In the genomic region with DNA sequence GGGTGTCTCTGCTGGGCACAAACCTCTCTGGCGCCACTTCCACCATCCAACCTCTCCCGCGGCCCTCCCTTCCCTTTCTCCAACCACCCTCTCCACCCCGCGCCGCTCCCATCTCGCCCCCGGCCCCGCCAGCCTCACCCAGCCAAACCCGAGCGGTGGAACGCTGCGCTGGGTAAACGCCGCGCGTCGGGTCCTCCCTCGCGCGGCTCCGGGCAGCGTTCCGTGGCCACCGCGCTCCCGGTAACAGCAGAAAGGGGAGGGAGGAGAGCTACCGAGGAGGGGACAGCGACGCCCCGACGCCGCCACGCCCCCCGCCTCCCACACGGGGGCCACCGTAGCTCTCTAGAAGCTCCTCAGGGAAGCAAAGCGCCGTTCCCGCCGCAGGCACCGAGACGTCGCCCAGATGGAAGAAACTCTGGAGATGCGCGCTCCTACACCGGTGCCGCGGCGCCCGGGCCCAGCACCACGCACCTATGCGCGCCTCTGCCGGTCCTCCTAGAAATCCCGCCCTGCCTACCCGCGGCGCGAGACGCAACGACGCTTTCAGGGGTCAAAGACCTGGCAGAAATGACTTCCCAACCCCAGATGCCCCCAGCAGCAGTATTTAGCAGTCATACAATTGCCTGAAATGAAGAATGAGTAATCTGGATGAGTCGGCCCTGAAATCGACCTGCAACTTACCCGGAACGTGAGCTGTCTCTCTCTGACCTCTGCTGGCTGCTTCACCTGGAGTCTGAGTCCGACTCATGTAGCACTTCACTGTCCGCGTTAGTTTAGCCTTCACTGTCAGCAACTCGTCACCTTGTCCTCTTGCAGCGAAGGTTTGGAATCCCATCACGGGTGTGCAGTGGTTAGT, we compare ENCODE assay signal across 8 cellular contexts. TPM values are rescaled to one million over a fixed set of nuclear protein-coding genes. Genes with fewer than 3 reads are reported as not detected.
A peak's percentile ranks its signal among the peaks of the same experiment; 100 is the strongest.
DNase-seq lines count a peak whose midpoint lies in the region; ATAC-seq and TF ChIP-seq lines count a peak whose summit lies in the region.

A gene with protein sequence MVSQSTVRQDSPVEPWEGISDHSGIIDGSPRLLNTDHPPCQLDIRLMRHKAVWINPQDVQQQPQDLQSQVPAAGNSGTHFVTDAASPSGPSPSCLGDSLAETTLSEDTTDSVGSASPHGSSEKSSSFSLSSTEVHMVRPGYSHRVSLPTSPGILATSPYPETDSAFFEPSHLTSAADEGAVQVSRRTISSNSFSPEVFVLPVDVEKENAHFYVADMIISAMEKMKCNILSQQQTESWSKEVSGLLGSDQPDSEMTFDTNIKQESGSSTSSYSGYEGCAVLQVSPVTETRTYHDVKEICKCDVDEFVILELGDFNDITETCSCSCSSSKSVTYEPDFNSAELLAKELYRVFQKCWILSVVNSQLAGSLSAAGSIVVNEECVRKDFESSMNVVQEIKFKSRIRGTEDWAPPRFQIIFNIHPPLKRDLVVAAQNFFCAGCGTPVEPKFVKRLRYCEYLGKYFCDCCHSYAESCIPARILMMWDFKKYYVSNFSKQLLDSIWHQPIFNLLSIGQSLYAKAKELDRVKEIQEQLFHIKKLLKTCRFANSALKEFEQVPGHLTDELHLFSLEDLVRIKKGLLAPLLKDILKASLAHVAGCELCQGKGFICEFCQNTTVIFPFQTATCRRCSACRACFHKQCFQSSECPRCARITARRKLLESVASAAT (minus strand): TSS at position 257 of the 856 bp plus-strand sequence. CDS start 14,777 bp downstream, outside the sequence.

- TSS peak; percentile 74 for BruUV-seq in mammary epithelial cell (replicated peaks; lab: Mats Ljungman, UMichigan)

- DNase-seq in GM12864 (ENCODE audit: low read depth) = no peak
- DNase-seq in RWPE1 (ENCODE audit: low spot score) = peak; percentile 75
- peak; percentile 85 for DNase-seq in mammary epithelial cell
- peak; percentile 6 for DNase-seq in stimulated activated CD4-positive, alpha-beta T cell treated with anti-CD3 and anti-CD28 coated beads, Interleukin-2, amount 100 ng/mL, for 4 hours (ENCODE audit: low read depth)
- no peak for DNase-seq in HuH-7 (ENCODE audit: low spot score)
- DNase-seq in effector CD8-positive, alpha-beta T cell (lab: John Stamatoyannopoulos, UW) = no peak

- POLR2A ChIA-PET in RWPE1 (lab: Yijun Ruan, JAX; ENCODE audit: low non-redundant PET) = no interaction called here

- peak within 1 kb of the TSS; percentile 57 for H3K4me3 ChIP-seq in GM12864 (ENCODE audit: low read depth, low read length)
- H3K4me3 ChIP-seq in mammary epithelial cell (replicated peaks in 1 of 3; ENCODE audit: insufficient read depth in 1 of 3, low read depth in 2 of 3, low read length in 3 of 3) = peak within 1 kb of the TSS; percentile 38 to 55 (median 45)

- peak within 1 kb of the TSS; percentile 81 for H3K4me2 ChIP-seq in mammary epithelial cell (ENCODE audit: insufficient read depth, low read depth, low read length)

- H2AFZ ChIP-seq in mammary epithelial cell (ENCODE audit: low read depth, low read length) = peak within 1 kb of the TSS; percentile 85

- CTCF ChIA-PET in RWPE1 (lab: Yijun Ruan, JAX) = interaction anchor here (0.6 to 1.0 kb wide), 3 partner anchors 9 to 17 kb away, joined by 3 read pairs; no protein-coding TSS in a partner anchor
- CTCF ChIA-PET in mammary epithelial cell (lab: Charles Lee; ENCODE audit: low non-redundant PET) = interaction anchor here (0.7 kb wide), 1 partner anchor 599 kb away, joined by 4 read pairs; no protein-coding TSS in a partner anchor

- H3K36me3 ChIP-seq in mammary epithelial cell (ENCODE audit: insufficient read depth, low read length) = no peaks in the 10 kb centered on the region

- H3K27ac ChIP-seq in RWPE1 (no peak within 1 kb of the TSS), mammary epithelial cell (ENCODE audit: insufficient read depth, low read depth, low read length) (no peak within 1 kb of the TSS), layer of hippocampus (ENCODE audit: low read depth, low read length) (peak within 1 kb of the TSS; percentile 28)

- no peaks in the 10 kb centered on the region for H3K9me3 ChIP-seq in mammary epithelial cell (replicated peaks; ENCODE audit: insufficient read depth, low read length)

- ATAC-seq in HG02798 (IDR thresholded peaks at IDR 0.05; ENCODE audit: poor library complexity, unreplicated experiment) = peak; percentile 33

- intact Hi-C loops in mammary epithelial cell (cut with micrococcal nuclease) = loop anchor here (1.0 to 10.0 kb wide), 4 partner anchors 33 to 512 kb away; no protein-coding TSS in a partner anchor

- peaks cover 36% of the 10 kb centered on the region for H3K4me1 ChIP-seq in mammary epithelial cell (ENCODE audit: insufficient read depth, low read length)

- no peaks in the 10 kb centered on the region for H3K27me3 ChIP-seq in mammary epithelial cell (ENCODE audit: insufficient read depth, low read length)
- peaks cover 2% of the 10 kb centered on the region for H3K27me3 ChIP-seq in layer of hippocampus (ENCODE audit: control insufficient read depth, insufficient read depth, low read length)

- peak within 1 kb of the TSS; percentile 9 for H3K9ac ChIP-seq in mammary epithelial cell (ENCODE audit: insufficient read depth, low read length)

- dilution Hi-C loops in mammary epithelial cell (cut with HindIII; ENCODE audit: low sequenced_read_pairs) = no loop called here

- no peaks in the 10 kb centered on the region for H3K79me2 ChIP-seq in mammary epithelial cell (ENCODE audit: insufficient read depth, low read length)

- no peak for TF ChIP-seq CTCF in GM12864 (IDR thresholded peaks at IDR 0.05; ENCODE audit: low read depth, low read length, missing control alignments)
- no peak for TF ChIP-seq CTCF in RWPE1 (conservative IDR thresholded peaks at IDR 0.05; ENCODE audit: low read depth)
- TF ChIP-seq CTCF in mammary epithelial cell (conservative IDR thresholded peaks at IDR 0.05 in 1 of 2, IDR thresholded peaks at IDR 0.05 in 1 of 2; ENCODE audit: extremely low read depth in 1 of 2, insufficient read depth in 1 of 2, low read depth in 1 of 2, low read length in 2 of 2) = peak in 1 of 2 donors; percentile 40

- 3% methylated on average over 10 of the region's 73 CpGs for WGBS in mammary epithelial cell (ENCODE audit: low coverage, missing lambda C conversion rate)

- in situ Hi-C loops in mammary epithelial cell (cut with MboI; ENCODE audit: low sequenced_read_pairs in 2 of 2) = no loop called here

- no peaks in the 10 kb centered on the region for H4K20me1 ChIP-seq in mammary epithelial cell (ENCODE audit: insufficient read depth, low read length)

RNA-seq across cellular contexts. Expression of the gene that starts here (rescaled TPM):
- total RNA-seq in mammary epithelial cell = 10 to 100 TPM in 1 of 2 donors, 1 to 10 TPM in 1; 7.0 to 20.2 TPM
- 0.48 TPM for polyA plus RNA-seq in mammary epithelial cell
- not detected for polyA minus RNA-seq in mammary epithelial cell

Comparison
In these comparisons a context has a peak if more than half of its experiments do, and no peak if none do; other contexts are left out.
1. DNase-seq: peak in RWPE1 (single experiment), mammary epithelial cell (single experiment) and stimulated activated CD4-positive, alpha-beta T cell treated with anti-CD3 and anti-CD28 coated beads, Interleukin-2, amount 100 ng/mL, for 4 hours (single experiment); none in GM12864 (single experiment), HuH-7 (single experiment) and effector CD8-positive, alpha-beta T cell (single experiment).